In the genomic region with DNA sequence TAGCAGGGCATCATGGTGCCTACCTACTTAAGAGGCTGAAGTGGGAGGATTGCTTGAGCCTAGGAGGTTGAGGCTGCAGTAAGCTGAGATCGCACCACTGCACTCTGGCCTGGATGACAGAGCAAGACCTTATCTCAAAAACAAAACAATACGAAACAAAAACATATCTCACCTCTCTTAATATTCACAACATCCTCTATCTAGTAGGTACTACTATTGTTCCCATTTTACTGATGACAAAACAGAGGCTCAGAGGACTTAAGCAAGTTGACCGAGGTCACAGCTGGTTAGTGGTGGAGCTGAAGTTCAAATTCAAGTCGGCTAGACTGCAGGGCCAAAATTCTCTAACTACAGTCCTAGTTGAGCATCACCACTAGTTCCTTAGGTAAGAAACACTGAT, we compare ENCODE assay signal across 1 cellular context.
A peak's percentile ranks its signal among the peaks of the same experiment; 100 is the strongest.
TF ChIP-seq lines count a peak whose summit lies in the region.

No MANE protein-coding gene starts in this region.

TF ChIP-seq in K562, 482 proteins besides CTCF, POLR2A, EP300 and RAD21 (continued from another document and continues in another):
- TF ChIP-seq ZNF3 (CRISPR knock-in tag; IDR thresholded peaks at IDR 0.05) (no peak), NONO (IDR thresholded peaks at IDR 0.05; ENCODE audit: low read depth in 2 of 2, low read length in 1 of 2) (no peak), TGIF2 (CRISPR knock-in tag; IDR thresholded peaks at IDR 0.05) (no peak), CBX2 (IDR thresholded peaks at IDR 0.05; ENCODE audit: insufficient read depth, low read length, poor library complexity, severe bottlenecking) (no peak), HDAC8 (tag; IDR thresholded peaks at IDR 0.05) (no peak), NFXL1 (CRISPR knock-in tag; IDR thresholded peaks at IDR 0.05) (no peak), ZNF551 (CRISPR knock-in tag; IDR thresholded peaks at IDR 0.05) (no peak), HEY1 (CRISPR knock-in tag; IDR thresholded peaks at IDR 0.05; ENCODE audit: borderline replicate concordance) (no peak), NFE2 (IDR thresholded peaks at IDR 0.05; ENCODE audit: low read depth) (peak; percentile 31; the same call in 1 of the 2 replicates), BCOR (IDR thresholded peaks at IDR 0.05) (peak; percentile 89), HMG20A (CRISPR knock-in tag; conservative IDR thresholded peaks at IDR 0.05) (no peak), FOXJ3 (CRISPR knock-in tag; IDR thresholded peaks at IDR 0.05) (no peak), ZNF124 (CRISPR knock-in tag; IDR thresholded peaks at IDR 0.05) (no peak), XRCC3 (IDR thresholded peaks at IDR 0.05) (no peak), HCFC1 (IDR thresholded peaks at IDR 0.05; ENCODE audit: low read depth, low read length) (no peak), KDM1A (IDR thresholded peaks at IDR 0.05) (peak; percentile 30 to 59; a peak in 2 of 4 replicates), GABPA (tag; conservative IDR thresholded peaks at IDR 0.05; ENCODE audit: low read depth) (no peak), SMC3 (conservative IDR thresholded peaks at IDR 0.05; ENCODE audit: insufficient read depth, low read depth, low read length) (no peak), HDAC2 (IDR thresholded peaks at IDR 0.05) (peak; percentile 47; the same call in 1 of the 2 replicates), SRSF9 (IDR thresholded peaks at IDR 0.05; ENCODE audit: borderline replicate concordance, low read depth, low read length) (no peak)
- TF ChIP-seq, protein P1, sequence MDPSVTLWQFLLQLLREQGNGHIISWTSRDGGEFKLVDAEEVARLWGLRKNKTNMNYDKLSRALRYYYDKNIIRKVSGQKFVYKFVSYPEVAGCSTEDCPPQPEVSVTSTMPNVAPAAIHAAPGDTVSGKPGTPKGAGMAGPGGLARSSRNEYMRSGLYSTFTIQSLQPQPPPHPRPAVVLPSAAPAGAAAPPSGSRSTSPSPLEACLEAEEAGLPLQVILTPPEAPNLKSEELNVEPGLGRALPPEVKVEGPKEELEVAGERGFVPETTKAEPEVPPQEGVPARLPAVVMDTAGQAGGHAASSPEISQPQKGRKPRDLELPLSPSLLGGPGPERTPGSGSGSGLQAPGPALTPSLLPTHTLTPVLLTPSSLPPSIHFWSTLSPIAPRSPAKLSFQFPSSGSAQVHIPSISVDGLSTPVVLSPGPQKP (CRISPR knock-in tag; IDR thresholded peaks at IDR 0.05) = no peak
- TF ChIP-seq, protein P2, sequence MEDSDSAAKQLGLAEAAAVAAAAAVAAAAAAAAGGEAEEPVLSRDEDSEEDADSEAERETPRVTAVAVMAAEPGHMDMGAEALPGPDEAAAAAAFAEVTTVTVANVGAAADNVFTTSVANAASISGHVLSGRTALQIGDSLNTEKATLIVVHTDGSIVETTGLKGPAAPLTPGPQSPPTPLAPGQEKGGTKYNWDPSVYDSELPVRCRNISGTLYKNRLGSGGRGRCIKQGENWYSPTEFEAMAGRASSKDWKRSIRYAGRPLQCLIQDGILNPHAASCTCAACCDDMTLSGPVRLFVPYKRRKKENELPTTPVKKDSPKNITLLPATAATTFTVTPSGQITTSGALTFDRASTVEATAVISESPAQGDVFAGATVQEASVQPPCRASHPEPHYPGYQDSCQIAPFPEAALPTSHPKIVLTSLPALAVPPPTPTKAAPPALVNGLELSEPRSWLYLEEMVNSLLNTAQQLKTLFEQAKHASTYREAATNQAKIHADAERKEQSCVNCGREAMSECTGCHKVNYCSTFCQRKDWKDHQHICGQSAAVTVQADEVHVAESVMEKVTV (CRISPR knock-in tag; IDR thresholded peaks at IDR 0.05) = no peak
- TF ChIP-seq, protein P3, sequence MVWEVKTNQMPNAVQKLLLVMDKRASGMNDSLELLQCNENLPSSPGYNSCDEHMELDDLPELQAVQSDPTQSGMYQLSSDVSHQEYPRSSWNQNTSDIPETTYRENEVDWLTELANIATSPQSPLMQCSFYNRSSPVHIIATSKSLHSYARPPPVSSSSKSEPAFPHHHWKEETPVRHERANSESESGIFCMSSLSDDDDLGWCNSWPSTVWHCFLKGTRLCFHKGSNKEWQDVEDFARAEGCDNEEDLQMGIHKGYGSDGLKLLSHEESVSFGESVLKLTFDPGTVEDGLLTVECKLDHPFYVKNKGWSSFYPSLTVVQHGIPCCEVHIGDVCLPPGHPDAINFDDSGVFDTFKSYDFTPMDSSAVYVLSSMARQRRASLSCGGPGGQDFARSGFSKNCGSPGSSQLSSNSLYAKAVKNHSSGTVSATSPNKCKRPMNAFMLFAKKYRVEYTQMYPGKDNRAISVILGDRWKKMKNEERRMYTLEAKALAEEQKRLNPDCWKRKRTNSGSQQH (CRISPR knock-in tag; IDR thresholded peaks at IDR 0.05) = no peak
- TF ChIP-seq, protein P4, sequence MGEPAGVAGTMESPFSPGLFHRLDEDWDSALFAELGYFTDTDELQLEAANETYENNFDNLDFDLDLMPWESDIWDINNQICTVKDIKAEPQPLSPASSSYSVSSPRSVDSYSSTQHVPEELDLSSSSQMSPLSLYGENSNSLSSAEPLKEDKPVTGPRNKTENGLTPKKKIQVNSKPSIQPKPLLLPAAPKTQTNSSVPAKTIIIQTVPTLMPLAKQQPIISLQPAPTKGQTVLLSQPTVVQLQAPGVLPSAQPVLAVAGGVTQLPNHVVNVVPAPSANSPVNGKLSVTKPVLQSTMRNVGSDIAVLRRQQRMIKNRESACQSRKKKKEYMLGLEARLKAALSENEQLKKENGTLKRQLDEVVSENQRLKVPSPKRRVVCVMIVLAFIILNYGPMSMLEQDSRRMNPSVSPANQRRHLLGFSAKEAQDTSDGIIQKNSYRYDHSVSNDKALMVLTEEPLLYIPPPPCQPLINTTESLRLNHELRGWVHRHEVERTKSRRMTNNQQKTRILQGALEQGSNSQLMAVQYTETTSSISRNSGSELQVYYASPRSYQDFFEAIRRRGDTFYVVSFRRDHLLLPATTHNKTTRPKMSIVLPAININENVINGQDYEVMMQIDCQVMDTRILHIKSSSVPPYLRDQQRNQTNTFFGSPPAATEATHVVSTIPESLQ (CRISPR knock-in tag; IDR thresholded peaks at IDR 0.05) = no peak
- TF ChIP-seq, protein P5, sequence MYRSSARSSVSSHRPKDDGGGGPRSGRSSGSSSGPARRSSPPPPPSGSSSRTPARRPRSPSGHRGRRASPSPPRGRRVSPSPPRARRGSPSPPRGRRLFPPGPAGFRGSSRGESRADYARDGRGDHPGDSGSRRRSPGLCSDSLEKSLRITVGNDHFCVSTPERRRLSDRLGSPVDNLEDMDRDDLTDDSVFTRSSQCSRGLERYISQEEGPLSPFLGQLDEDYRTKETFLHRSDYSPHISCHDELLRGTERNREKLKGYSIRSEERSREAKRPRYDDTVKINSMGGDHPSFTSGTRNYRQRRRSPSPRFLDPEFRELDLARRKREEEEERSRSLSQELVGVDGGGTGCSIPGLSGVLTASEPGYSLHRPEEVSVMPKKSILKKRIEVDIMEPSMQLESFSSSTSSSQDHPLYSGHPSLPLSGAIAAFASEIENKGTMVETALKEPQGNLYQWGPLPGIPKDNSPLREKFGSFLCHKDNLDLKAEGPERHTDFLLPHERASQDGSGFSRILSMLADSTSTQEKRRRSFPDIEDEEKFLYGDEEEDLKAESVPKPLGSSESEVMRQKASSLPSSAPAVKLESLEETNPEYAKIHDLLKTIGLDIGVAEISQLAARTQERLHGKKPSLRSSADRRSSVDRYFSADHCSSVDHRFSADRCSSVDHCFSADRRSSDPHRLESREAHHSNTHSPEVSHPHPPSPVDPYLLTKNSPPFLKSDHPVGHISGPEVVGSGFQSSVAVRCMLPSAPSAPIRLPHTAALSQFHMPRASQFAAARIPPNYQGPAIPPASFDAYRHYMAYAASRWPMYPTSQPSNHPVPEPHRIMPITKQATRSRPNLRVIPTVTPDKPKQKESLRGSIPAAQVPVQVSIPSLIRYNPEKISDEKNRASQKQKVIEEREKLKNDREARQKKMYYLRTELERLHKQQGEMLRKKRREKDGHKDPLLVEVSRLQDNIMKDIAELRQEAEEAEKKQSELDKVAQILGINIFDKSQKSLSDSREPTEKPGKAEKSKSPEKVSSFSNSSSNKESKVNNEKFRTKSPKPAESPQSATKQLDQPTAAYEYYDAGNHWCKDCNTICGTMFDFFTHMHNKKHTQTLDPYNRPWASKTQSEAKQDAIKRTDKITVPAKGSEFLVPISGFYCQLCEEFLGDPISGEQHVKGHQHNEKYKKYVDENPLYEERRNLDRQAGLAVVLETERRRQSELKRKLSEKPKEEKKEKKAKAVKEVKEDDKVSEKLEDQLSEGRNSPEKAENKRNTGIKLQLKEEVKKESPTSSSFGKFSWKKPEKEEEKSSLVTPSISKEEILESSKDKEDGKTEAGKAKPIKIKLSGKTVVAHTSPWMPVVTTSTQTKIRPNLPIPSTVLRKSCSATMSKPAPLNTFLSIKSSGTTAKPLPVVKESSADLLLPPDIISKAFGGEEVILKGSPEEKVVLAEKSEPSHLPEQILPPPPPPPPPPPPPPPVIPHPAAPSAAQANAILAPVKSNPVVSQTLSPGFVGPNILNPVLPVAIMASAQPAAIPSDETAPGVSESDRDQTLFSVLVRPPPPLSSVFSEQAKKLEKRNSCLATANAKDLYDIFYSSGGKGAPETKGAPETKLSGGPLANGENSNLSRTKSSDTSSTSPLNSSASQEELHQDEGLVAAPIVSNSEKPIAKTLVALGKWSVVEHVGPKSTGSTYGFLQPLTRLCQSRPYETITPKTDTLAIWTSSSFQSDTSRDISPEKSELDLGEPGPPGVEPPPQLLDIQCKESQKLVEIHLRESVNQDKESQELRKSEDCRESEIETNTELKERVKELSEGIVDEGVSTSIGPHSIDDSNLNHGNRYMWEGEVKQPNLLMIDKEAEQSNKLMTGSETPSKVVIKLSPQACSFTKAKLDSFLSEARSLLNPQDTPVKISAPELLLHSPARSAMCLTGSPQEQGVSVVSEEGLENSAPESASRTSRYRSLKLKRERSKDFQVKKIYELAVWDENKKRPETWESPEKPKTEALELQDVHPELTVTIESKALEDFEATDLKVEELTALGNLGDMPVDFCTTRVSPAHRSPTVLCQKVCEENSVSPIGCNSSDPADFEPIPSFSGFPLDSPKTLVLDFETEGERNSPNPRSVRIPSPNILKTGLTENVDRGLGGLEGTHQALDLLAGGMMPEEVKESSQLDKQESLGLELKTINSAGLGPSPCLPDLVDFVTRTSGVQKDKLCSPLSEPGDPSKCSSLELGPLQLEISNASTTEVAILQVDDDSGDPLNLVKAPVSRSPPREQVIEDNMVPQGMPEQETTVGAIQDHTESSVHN (IDR thresholded peaks at IDR 0.05; ENCODE audit: borderline replicate concordance in 1 of 2, low read depth in 1 of 2) = no peak
- TF ChIP-seq, protein P6, sequence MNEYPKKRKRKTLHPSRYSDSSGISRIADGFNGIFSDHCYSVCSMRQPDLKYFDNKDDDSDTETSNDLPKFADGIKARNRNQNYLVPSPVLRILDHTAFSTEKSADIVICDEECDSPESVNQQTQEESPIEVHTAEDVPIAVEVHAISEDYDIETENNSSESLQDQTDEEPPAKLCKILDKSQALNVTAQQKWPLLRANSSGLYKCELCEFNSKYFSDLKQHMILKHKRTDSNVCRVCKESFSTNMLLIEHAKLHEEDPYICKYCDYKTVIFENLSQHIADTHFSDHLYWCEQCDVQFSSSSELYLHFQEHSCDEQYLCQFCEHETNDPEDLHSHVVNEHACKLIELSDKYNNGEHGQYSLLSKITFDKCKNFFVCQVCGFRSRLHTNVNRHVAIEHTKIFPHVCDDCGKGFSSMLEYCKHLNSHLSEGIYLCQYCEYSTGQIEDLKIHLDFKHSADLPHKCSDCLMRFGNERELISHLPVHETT (CRISPR knock-in tag; conservative IDR thresholded peaks at IDR 0.05 in 1 of 2, IDR thresholded peaks at IDR 0.05 in 1 of 2) = no peak
- TF ChIP-seq, protein P7, sequence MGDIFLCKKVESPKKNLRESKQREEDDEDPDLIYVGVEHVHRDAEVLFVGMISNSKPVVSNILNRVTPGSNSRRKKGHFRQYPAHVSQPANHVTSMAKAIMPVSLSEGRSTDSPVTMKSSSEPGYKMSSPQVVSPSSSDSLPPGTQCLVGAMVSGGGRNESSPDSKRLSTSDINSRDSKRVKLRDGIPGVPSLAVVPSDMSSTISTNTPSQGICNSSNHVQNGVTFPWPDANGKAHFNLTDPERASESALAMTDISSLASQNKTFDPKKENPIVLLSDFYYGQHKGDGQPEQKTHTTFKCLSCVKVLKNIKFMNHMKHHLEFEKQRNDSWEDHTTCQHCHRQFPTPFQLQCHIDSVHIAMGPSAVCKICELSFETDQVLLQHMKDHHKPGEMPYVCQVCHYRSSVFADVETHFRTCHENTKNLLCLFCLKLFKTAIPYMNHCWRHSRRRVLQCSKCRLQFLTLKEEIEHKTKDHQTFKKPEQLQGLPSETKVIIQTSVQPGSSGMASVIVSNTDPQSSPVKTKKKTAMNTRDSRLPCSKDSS (IDR thresholded peaks at IDR 0.05; ENCODE audit: low read depth, partially characterized antibody) = no peak
- TF ChIP-seq, protein P8, sequence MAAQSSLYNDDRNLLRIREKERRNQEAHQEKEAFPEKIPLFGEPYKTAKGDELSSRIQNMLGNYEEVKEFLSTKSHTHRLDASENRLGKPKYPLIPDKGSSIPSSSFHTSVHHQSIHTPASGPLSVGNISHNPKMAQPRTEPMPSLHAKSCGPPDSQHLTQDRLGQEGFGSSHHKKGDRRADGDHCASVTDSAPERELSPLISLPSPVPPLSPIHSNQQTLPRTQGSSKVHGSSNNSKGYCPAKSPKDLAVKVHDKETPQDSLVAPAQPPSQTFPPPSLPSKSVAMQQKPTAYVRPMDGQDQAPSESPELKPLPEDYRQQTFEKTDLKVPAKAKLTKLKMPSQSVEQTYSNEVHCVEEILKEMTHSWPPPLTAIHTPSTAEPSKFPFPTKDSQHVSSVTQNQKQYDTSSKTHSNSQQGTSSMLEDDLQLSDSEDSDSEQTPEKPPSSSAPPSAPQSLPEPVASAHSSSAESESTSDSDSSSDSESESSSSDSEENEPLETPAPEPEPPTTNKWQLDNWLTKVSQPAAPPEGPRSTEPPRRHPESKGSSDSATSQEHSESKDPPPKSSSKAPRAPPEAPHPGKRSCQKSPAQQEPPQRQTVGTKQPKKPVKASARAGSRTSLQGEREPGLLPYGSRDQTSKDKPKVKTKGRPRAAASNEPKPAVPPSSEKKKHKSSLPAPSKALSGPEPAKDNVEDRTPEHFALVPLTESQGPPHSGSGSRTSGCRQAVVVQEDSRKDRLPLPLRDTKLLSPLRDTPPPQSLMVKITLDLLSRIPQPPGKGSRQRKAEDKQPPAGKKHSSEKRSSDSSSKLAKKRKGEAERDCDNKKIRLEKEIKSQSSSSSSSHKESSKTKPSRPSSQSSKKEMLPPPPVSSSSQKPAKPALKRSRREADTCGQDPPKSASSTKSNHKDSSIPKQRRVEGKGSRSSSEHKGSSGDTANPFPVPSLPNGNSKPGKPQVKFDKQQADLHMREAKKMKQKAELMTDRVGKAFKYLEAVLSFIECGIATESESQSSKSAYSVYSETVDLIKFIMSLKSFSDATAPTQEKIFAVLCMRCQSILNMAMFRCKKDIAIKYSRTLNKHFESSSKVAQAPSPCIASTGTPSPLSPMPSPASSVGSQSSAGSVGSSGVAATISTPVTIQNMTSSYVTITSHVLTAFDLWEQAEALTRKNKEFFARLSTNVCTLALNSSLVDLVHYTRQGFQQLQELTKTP (IDR thresholded peaks at IDR 0.05; ENCODE audit: low read depth in 1 of 2, partially characterized antibody in 2 of 2) = no peak
- TF ChIP-seq, protein P9, sequence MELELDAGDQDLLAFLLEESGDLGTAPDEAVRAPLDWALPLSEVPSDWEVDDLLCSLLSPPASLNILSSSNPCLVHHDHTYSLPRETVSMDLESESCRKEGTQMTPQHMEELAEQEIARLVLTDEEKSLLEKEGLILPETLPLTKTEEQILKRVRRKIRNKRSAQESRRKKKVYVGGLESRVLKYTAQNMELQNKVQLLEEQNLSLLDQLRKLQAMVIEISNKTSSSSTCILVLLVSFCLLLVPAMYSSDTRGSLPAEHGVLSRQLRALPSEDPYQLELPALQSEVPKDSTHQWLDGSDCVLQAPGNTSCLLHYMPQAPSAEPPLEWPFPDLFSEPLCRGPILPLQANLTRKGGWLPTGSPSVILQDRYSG (tag; conservative IDR thresholded peaks at IDR 0.05; ENCODE audit: low read depth) = no peak
